Comparison of ENCODE assay signal across 20 cellular contexts in genomic region chr6:99608886-99609482, GRCh38. TPM values are rescaled to one million over a fixed set of nuclear protein-coding genes. Genes with fewer than 3 reads are reported as not detected.
DNase-seq lines count a peak whose midpoint lies in the region; ATAC-seq, FAIRE-seq and TF ChIP-seq lines count a peak whose summit lies in the region.
"Had no signal": no experiment of that assay in that cellular context is flagged by ENCODE, and none has a peak within 500 bp of the region (broad histone marks: within the 10 kb centered on the region; RNA-seq: fewer than 3 reads in every experiment).

No MANE protein-coding gene starts in this region.

- no peak for ATAC-seq in stimulated activated naive B cell treated with anti-CD40 and anti-IgM and Interleukin-4, amounts not matched to agents 10 μg/mL and 1 μg/mL and 100 μg/mL, for 72 hours (replicated peaks)
- no peak for ATAC-seq in GM18870 (IDR thresholded peaks at IDR 0.05; ENCODE audit: unreplicated experiment)
- ATAC-seq: A549 had no signal

- no peak for FAIRE-seq in H1 (lab: Jason Lieb, UNC)
- no peak for FAIRE-seq in frontal cortex (lab: Jason Lieb, UNC)
- FAIRE-seq: A549, GM12891, RCC 7860 had no signal

- H3K4me1 Mint-ChIP-seq in activated naive CD4-positive, alpha-beta T cell treated with anti-CD3 and anti-CD28 coated beads, Interleukin-2, amount 50 U/mL, for 24 hours, result peaks cover 27% of the 10 kb centered on the region
- peaks cover 16 to 50% of the 10 kb centered on the region in 2 donors for H3K4me1 Mint-ChIP-seq in stimulated activated naive B cell treated with anti-CD40 and anti-IgM and Interleukin-4, amounts not matched to agents 10 μg/mL and 1 μg/mL and 100 μg/mL, for 72 hours

- no peaks in the 10 kb centered on the region for H3K79me1 ChIP-seq in H1 (ENCODE audit: low read depth, low read length)

- POLR2A ChIA-PET in HEK293 (lab: Yijun Ruan, JAX), result interaction anchor here (1.1 to 2.2 kb wide), 2 partner anchors 20 to 41 kb away, joined by 3 to 6 read pairs; partner anchors contain the start of gene CCNC
- POLR2A ChIA-PET in H1 (lab: Charles Lee; ENCODE audit: partially characterized antibody), result interaction anchor here (2.0 to 3.1 kb wide), 4 partner anchors 20 to 87 kb away, joined by 4 to 18 read pairs (median 6); partner anchors contain the start of gene CCNC

- H3K9me3 Mint-ChIP-seq in activated naive CD4-positive, alpha-beta T cell treated with anti-CD3 and anti-CD28 coated beads, Interleukin-2, amount 50 U/mL, for 24 hours, result no peaks in the 10 kb centered on the region
- H3K9me3 Mint-ChIP-seq in stimulated activated naive B cell treated with anti-CD40 and anti-IgM and Interleukin-4, amounts not matched to agents 10 μg/mL and 1 μg/mL and 100 μg/mL, for 72 hours, result no peaks in the 10 kb centered on the region

- H3K4me3 ChIP-seq in HEK293 (ENCODE audit: low read depth, low read length) (no peak overlapping the region), H1 (ENCODE audit: extremely low read depth in 1 of 4, insufficient read depth in 2 of 4, low read depth in 3 of 4, low read length in 4 of 4) (peak overlapping the region in 1 of 4 experiments; percentile 33; a peak in 2 of 8 replicates)
- H3K4me3 ChIP-seq: A549 had no signal

- H2BK5ac ChIP-seq in H1 (ENCODE audit: low read depth, low read length), result no peak overlapping the region

- H3K27ac ChIP-seq in HEK293 (ENCODE audit: extremely low read depth, low read depth, low read length), result no peak overlapping the region
- no peak overlapping the region for H3K27ac ChIP-seq in H1 (ENCODE audit: low read depth, low read length)
- H3K27ac ChIP-seq: A549 had no signal

- H3K4me1 ChIP-seq in HEK293 (ENCODE audit: control insufficient read depth, insufficient read depth, low read length), result no peaks in the 10 kb centered on the region
- H3K4me1 ChIP-seq in H1 (replicated peaks in 1 of 4; ENCODE audit: control insufficient read depth in 3 of 4, insufficient read depth in 4 of 4, low read length in 3 of 4), result peaks cover 0 to 37% (median 15%) of the 10 kb centered on the region in 4 experiments; a peak in 5 of 7 replicates
- H3K4me1 ChIP-seq: A549 had no signal

- no peak for TF ChIP-seq EP300 in H1 (IDR thresholded peaks at IDR 0.05; ENCODE audit: borderline replicate concordance in 1 of 2, low read depth in 2 of 2, low read length in 2 of 2)

- H3K9me3 ChIP-seq in HEK293 (ENCODE audit: control insufficient read depth, insufficient read depth, low read depth, low read length) (no peaks in the 10 kb centered on the region), H1 (ENCODE audit: insufficient read depth in 2 of 2, low read depth in 1 of 2, low read length in 1 of 2) (no peaks in the 10 kb centered on the region)
- H3K9me3 ChIP-seq: A549 had no signal

- peak overlapping the region; percentile 43 to 52; a peak in 3 of 4 replicates for H3K4me2 ChIP-seq in H1 (ENCODE audit: insufficient read depth in 1 of 2, low read depth in 2 of 2, low read length in 2 of 2)
- H3K4me2 ChIP-seq: A549 had no signal

- CTCF ChIA-PET in HEK293 (lab: Yijun Ruan, JAX), result interaction anchor here (1.5 kb wide), 1 partner anchor 21 kb away, joined by 10 read pairs; no protein-coding TSS in a partner anchor
- CTCF ChIA-PET in H1 (lab: Charles Lee; ENCODE audit: partially characterized antibody), result interaction anchor here (0.6 to 6.6 kb wide), 11 partner anchors 8 to 780 kb away, joined by 3 to 49 read pairs (median 4); no protein-coding TSS in a partner anchor

- H3K27me3 Mint-ChIP-seq in activated naive CD4-positive, alpha-beta T cell treated with anti-CD3 and anti-CD28 coated beads, Interleukin-2, amount 50 U/mL, for 24 hours, result peaks cover 70% of the 10 kb centered on the region
- peaks cover 64 to 78% of the 10 kb centered on the region in 2 donors for H3K27me3 Mint-ChIP-seq in stimulated activated naive B cell treated with anti-CD40 and anti-IgM and Interleukin-4, amounts not matched to agents 10 μg/mL and 1 μg/mL and 100 μg/mL, for 72 hours

- no peak overlapping the region for H3K4me3 Mint-ChIP-seq in activated naive CD4-positive, alpha-beta T cell treated with anti-CD3 and anti-CD28 coated beads, Interleukin-2, amount 50 U/mL, for 24 hours
- H3K4me3 Mint-ChIP-seq in stimulated activated naive B cell treated with anti-CD40 and anti-IgM and Interleukin-4, amounts not matched to agents 10 μg/mL and 1 μg/mL and 100 μg/mL, for 72 hours, result peak overlapping the region in 1 of 2 donors; percentile 34

- no peak overlapping the region for H4K91ac ChIP-seq in H1 (replicated peaks; ENCODE audit: insufficient read length, low read length)

- WGBS in H1 (ENCODE audit: extremely low coverage in 1 of 2, insufficient coverage in 1 of 2, insufficient read length in 1 of 2, insufficient replicate concordance in 2 of 2, low coverage in 1 of 2, low lambda C conversion rate in 2 of 2, missing lambda C conversion rate in 1 of 2), 2 experiments, result 13% methylated on average over 24 of the region's 24 CpGs; no CpG with 5 or more reads in 1 of the 2 experiments

- no peak overlapping the region for H3K23ac ChIP-seq in H1 (ENCODE audit: insufficient read length)

- H2AFZ ChIP-seq in H1 (ENCODE audit: low read length), result no peak overlapping the region

- no peak overlapping the region for H2BK15ac ChIP-seq in H1 (ENCODE audit: low read length)

- no peaks in the 10 kb centered on the region for H3K36me3 Mint-ChIP-seq in activated naive CD4-positive, alpha-beta T cell treated with anti-CD3 and anti-CD28 coated beads, Interleukin-2, amount 50 U/mL, for 24 hours
- peaks cover 0 to 6% of the 10 kb centered on the region in 2 donors for H3K36me3 Mint-ChIP-seq in stimulated activated naive B cell treated with anti-CD40 and anti-IgM and Interleukin-4, amounts not matched to agents 10 μg/mL and 1 μg/mL and 100 μg/mL, for 72 hours

- H3K79me2 ChIP-seq in H1 (ENCODE audit: control insufficient read depth in 1 of 2, insufficient read depth in 2 of 2, low read length in 2 of 2), result no peaks in the 10 kb centered on the region

- no peak for TF ChIP-seq POLR2A in H1 (IDR thresholded peaks at IDR 0.05; ENCODE audit: control extremely low read depth in 1 of 2, low read depth in 2 of 2, low read length in 2 of 2)

- H3K18ac ChIP-seq in H1 (ENCODE audit: extremely low read depth, low read length), result no peak overlapping the region

- TF ChIP-seq CTCF in HEK293 (tag by site-specific recombination; IDR thresholded peaks at IDR 0.05) (no peak), H1 (IDR thresholded peaks at IDR 0.05; ENCODE audit: control extremely low read depth in 1 of 3, insufficient read depth in 1 of 3, low read depth in 1 of 3, low read length in 3 of 3) (no peak)

- no peak overlapping the region for H2BK120ac ChIP-seq in H1 (replicated peaks; ENCODE audit: low read depth, low read length)

- peaks cover 18 to 31% of the 10 kb centered on the region in 2 experiments for H4K20me1 ChIP-seq in H1 (replicated peaks in 1 of 2; ENCODE audit: control insufficient read depth in 1 of 2, insufficient read depth in 2 of 2, low read length in 2 of 2)

- H2BK20ac ChIP-seq in H1 (ENCODE audit: low read length), result no peak overlapping the region

- no peak overlapping the region for H3K9ac ChIP-seq in H1 (replicated peaks in 1 of 4; ENCODE audit: extremely low read depth in 1 of 4, low read depth in 3 of 4, low read length in 3 of 4)

- DNase-seq in activated naive CD4-positive, alpha-beta T cell (lab: John Stamatoyannopoulos, UW), result no peak
- DNase-seq in H1 (ENCODE audit: low read depth in 1 of 2, low spot score in 2 of 2), result no peak
- DNase-seq in stimulated activated naive B cell treated with anti-CD40 and anti-IgM and Interleukin-4, amounts not matched to agents 10 μg/mL and 1 μg/mL and 100 μg/mL, for 72 hours, result no peak
- DNase-seq in frontal cortex (ENCODE audit: low spot score in 2 of 2), result no peak
- DNase-seq in NCI-H1417 (lab: John Stamatoyannopoulos, UW), result no peak
- DNase-seq: C1 segment of cervical spinal cord, GF-D8, GOT3, NCI-H1930, NCI-H2171, NCI-H446, NCI-H69, Right ventricle myocardium superior had no signal

- H3K56ac ChIP-seq in H1 (replicated peaks; ENCODE audit: insufficient read length, low read depth, low read length), result no peak overlapping the region

- peaks cover 7% of the 10 kb centered on the region; the same call in 1 of the 2 replicates for H3K23me2 ChIP-seq in H1 (ENCODE audit: low read depth, low read length)

- no peak overlapping the region for H3K14ac ChIP-seq in H1 (ENCODE audit: insufficient read length)

- H4K8ac ChIP-seq in H1 (ENCODE audit: extremely low read depth, insufficient read depth, low read length), result no peak overlapping the region

- peak overlapping the region; percentile 6 for H3K27ac Mint-ChIP-seq in activated naive CD4-positive, alpha-beta T cell treated with anti-CD3 and anti-CD28 coated beads, Interleukin-2, amount 50 U/mL, for 24 hours
- H3K27ac Mint-ChIP-seq in stimulated activated naive B cell treated with anti-CD40 and anti-IgM and Interleukin-4, amounts not matched to agents 10 μg/mL and 1 μg/mL and 100 μg/mL, for 72 hours, result peak overlapping the region; percentile 85

- no peak overlapping the region for H2BK12ac ChIP-seq in H1 (ENCODE audit: low read depth, low read length)

- H3K36me3 ChIP-seq in HEK293 (ENCODE audit: control insufficient read depth in 2 of 2, insufficient read depth in 1 of 2, low read length in 2 of 2) (no peaks in the 10 kb centered on the region), H1 (ENCODE audit: control insufficient read depth in 2 of 4, insufficient read depth in 4 of 4, low read length in 3 of 4) (no peaks in the 10 kb centered on the region; a peak in 1 of 8 replicates)

- no peak for TF ChIP-seq RAD21 in H1 (IDR thresholded peaks at IDR 0.05 in 1 of 2, conservative IDR thresholded peaks at IDR 0.05 in 1 of 2; ENCODE audit: low read depth in 2 of 2, low read length in 2 of 2)

- H3K27me3 ChIP-seq in H1 (replicated peaks in 1 of 4; ENCODE audit: control insufficient read depth in 3 of 4, extremely low read depth in 1 of 4, insufficient read depth in 3 of 4, low read length in 3 of 4), result peaks cover 85 to 100% (median 93%) of the 10 kb centered on the region in 4 experiments

- H2AK5ac ChIP-seq in H1 (ENCODE audit: low read depth, low read length), result no peak overlapping the region

- no peak overlapping the region for H3K4ac ChIP-seq in H1 (replicated peaks; ENCODE audit: insufficient read length, low read depth, low read length)

- no peak overlapping the region for H4K5ac ChIP-seq in H1 (ENCODE audit: insufficient read length, low read depth, low read length)

RNA-seq across cellular contexts. Expression of gene PRDM13, which starts 2.4 kb away (rescaled TPM):
- 0.09 and 0.13 TPM in 2 replicates for total RNA-seq in H1 (2021; fragmentation: NEBNext Ultra II Directional; extraction: Animal tissue kit (Norgen Biotek cat#: 25700))
- polyA plus RNA-seq in H1 (2011; rRNA removed), result 0.05 and 0.06 TPM in 2 replicates
- 0.10 TPM for polyA plus RNA-seq in H1 (2011; cell fraction: cytosol; rRNA removed)
- 0.03 TPM for polyA plus RNA-seq in H1 (2011; cell fraction: nucleus; rRNA removed)
- polyA plus RNA-seq in H1 (2012, experiment 1 of 2), result 0.07 to 0.10 TPM in 2 of 4 replicates, not detected in the others
- 0.16 TPM for polyA plus RNA-seq in H1 (2012, experiment 2 of 2)
- polyA plus RNA-seq in H1 (2013, experiment 1 of 2), result 0.10 TPM
- 0.13 TPM for polyA plus RNA-seq in H1 (2013, experiment 2 of 2)
- polyA minus RNA-seq in H1 (2011; rRNA and poly(A)+ RNA removed), result 0.05 TPM in 1 of 2 replicates, not detected in the other
- polyA minus RNA-seq in H1 (2011; cell fraction: cytosol; rRNA and poly(A)+ RNA removed), result not detected
- polyA minus RNA-seq in H1 (2011; cell fraction: nucleus; rRNA and poly(A)+ RNA removed), result 0.30 TPM
- not detected for total RNA-seq in frontal cortex
- total RNA-seq: HT-29, Right ventricle myocardium superior had no signal

RNA-seq across cellular contexts. Expression of gene CCNC, which starts 40.5 kb away (rescaled TPM):
- 94.5 and 107 TPM in 2 replicates for total RNA-seq in H1 (2021; fragmentation: NEBNext Ultra II Directional; extraction: Animal tissue kit (Norgen Biotek cat#: 25700))
- 20.1 and 45.4 TPM in 2 replicates for polyA plus RNA-seq in H1 (2011; rRNA removed)
- 53.2 TPM for polyA plus RNA-seq in H1 (2011; cell fraction: cytosol; rRNA removed)
- polyA plus RNA-seq in H1 (2011; cell fraction: nucleus; rRNA removed), result 18.5 TPM
- polyA plus RNA-seq in H1 (2012, experiment 1 of 2), result 45.0 to 56.3 TPM (median 50.3 TPM) in 4 replicates
- polyA plus RNA-seq in H1 (2012, experiment 2 of 2), result 10.3 TPM
- polyA plus RNA-seq in H1 (2013, experiment 1 of 2), result 59.4 TPM
- 57.2 TPM for polyA plus RNA-seq in H1 (2013, experiment 2 of 2)
- 100.0 and 164 TPM in 2 replicates for polyA minus RNA-seq in H1 (2011; rRNA and poly(A)+ RNA removed)
- polyA minus RNA-seq in H1 (2011; cell fraction: cytosol; rRNA and poly(A)+ RNA removed), result 66.6 TPM
- 52.5 TPM for polyA minus RNA-seq in H1 (2011; cell fraction: nucleus; rRNA and poly(A)+ RNA removed)
- total RNA-seq in frontal cortex, result 92.1 TPM
